18 cellular contexts compared by ENCODE assay signal in the genomic region with DNA sequence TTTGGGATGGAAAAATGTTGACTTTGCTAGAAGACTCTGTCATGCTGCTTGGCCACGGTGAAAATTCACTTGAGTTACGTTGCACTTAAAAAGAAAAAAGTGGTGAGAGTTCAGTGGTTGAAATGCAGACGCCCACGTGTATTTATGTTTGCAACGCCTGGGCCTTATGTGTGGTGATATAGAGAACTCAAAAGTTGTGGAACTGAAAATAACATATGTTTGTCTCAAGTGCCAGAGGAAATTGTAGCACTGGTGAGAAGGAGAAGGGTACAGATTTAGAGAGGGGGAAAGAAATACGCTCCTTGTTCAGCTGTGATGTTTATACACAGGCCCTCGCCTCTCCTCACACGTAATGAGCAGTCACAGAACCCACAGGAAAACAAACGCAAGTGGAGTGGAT.
A peak's percentile ranks its signal among the peaks of the same experiment; 100 is the strongest.
DNase-seq lines count a peak whose midpoint lies in the region; ATAC-seq and TF ChIP-seq lines count a peak whose summit lies in the region.
"Had no signal": no experiment of that assay in that cellular context is flagged by ENCODE, and none has a peak within 500 bp of the region (broad histone marks: within the 10 kb centered on the region; RNA-seq: fewer than 3 reads in every experiment).

No MANE protein-coding gene starts in this region.

- no peaks in the 10 kb centered on the region for H3K4me1 ChIP-seq in psoas muscle
- H3K4me1 ChIP-seq: right atrium auricular region had no signal

- ATAC-seq in GM18867 (IDR thresholded peaks at IDR 0.05; ENCODE audit: unreplicated experiment) (peak; percentile 68), GM21619 (IDR thresholded peaks at IDR 0.05; ENCODE audit: unreplicated experiment) (peak; percentile 48), HG03280 (IDR thresholded peaks at IDR 0.05; ENCODE audit: unreplicated experiment) (peak; percentile 84), psoas muscle (no peak), GM18873 (IDR thresholded peaks at IDR 0.05; ENCODE audit: low FRiP score, unreplicated experiment) (no peak)
- ATAC-seq: PC-3; stimulated activated naive CD8-positive, alpha-beta T cell treated with anti-CD3 and anti-CD28 coated beads, Interleukin-15, amount 100 ng/mL, for 72 hours had no signal

- TF ChIP-seq CTCF in GM10248 (IDR thresholded peaks at IDR 0.05; ENCODE audit: control extremely low read depth, extremely low read depth, low read depth, missing control alignments) (no peak), psoas muscle (IDR thresholded peaks at IDR 0.05) (no peak)

- peaks cover 0 to 10% (median 0%) of the 10 kb centered on the region in 3 donors for H3K27me3 ChIP-seq in psoas muscle (ENCODE audit: insufficient read depth in 3 of 3, low read length in 2 of 3)
- H3K27me3 ChIP-seq: right atrium auricular region had no signal

- 49 to 57% (median 54%) methylated on average over 9 of the region's 9 CpGs for WGBS in psoas muscle, 3 donors

- H3K9me3 ChIP-seq in psoas muscle, result no peaks in the 10 kb centered on the region
- H3K9me3 ChIP-seq: right atrium auricular region had no signal

- CTCF ChIA-PET in GM10248 (lab: Yijun Ruan, JAX), result interaction anchor here (1.4 to 1.8 kb wide), 2 partner anchors 16 to 45 kb away, joined by 3 to 4 read pairs; no protein-coding TSS in a partner anchor

- H3K4me3 ChIP-seq in psoas muscle, result no peak overlapping the region
- H3K4me3 ChIP-seq: right atrium auricular region, SK-N-MC had no signal

- intact Hi-C loops in psoas muscle (cut with DNase I), result no loop called here

- DNase-seq in GM10248 (ENCODE audit: extremely low spot score) (peak; percentile 46), activated gamma-delta T cell treated with Interleukin-2 at 50 U/mL for 16 hours (no peak), UCSD-AML1 (lab: John Stamatoyannopoulos, UW; ENCODE audit: unreplicated experiment) (no peak), psoas muscle (no peak)
- DNase-seq: activated CD4-positive, alpha-beta T cell treated with anti-CD3 and anti-CD28 coated beads, Interleukin-2, amount 50 U/mL, for 1 hour; CD8-positive, alpha-beta memory T cell; effector CD4-positive, alpha-beta T cell; mesendoderm; NCI-H146; NCI-H510A treated with DMSO at 0.1 percent for 48 hours; PC-3; stimulated activated naive CD8-positive, alpha-beta T cell treated with anti-CD3 and anti-CD28 coated beads, Interleukin-15, amount 100 ng/mL, for 72 hours had no signal

- POLR2A ChIA-PET in GM10248 (lab: Yijun Ruan, JAX), result no interaction called here

- no peaks in the 10 kb centered on the region for H3K36me3 ChIP-seq in psoas muscle (ENCODE audit: insufficient read depth in 1 of 2, low read depth in 1 of 2)
- H3K36me3 ChIP-seq: right atrium auricular region had no signal

- no peak overlapping the region for H3K27ac ChIP-seq in psoas muscle
- H3K27ac ChIP-seq: right atrium auricular region, SK-N-MC had no signal

Comparison
In these comparisons a context has a peak if more than half of its experiments do, and no peak if none do; other contexts are left out.
1. ATAC-seq: peak in GM18867 (single experiment), GM21619 (single experiment) and HG03280 (single experiment); none in psoas muscle (0 of 4) and GM18873 (single experiment).